Comparison of ENCODE assay signal across 8 cellular contexts in the genomic region with DNA sequence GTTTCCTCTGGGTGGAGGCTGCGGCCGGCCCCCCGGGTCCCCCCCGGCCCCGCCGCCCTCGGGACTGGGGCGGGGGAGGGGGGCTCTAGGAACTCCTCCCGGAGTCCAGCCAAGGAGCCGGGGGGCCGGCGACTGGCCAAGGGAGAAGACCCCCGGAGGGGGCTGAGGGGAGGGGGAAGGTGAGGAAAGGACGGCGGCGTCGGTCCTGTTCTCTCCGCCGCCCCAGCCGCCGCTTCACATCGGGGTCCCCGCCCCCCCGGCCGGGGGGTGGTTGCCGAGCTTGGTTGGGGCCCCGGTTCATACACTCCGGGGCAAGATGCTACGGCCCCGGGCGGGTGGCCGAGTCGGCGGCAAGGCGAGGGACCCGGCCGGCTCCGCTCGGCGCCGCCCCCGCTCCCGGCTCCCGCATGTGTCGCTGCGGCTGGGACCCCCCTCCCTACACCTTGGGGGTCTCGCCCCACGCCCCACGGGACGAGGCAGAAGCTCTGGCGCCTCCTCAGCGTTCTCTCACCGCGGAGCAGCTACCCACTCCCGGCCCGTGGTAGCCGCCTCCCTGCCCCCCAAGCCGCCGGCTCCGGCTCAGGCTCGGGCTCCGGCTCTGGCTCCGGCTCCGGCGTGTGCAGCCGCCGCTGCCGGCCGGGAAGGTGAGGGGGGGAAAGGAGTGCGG. TPM values are rescaled to one million over a fixed set of nuclear protein-coding genes. Genes with fewer than 3 reads are reported as not detected.
DNase-seq lines count a peak whose midpoint lies in the region; ATAC-seq and TF ChIP-seq lines count a peak whose summit lies in the region.

No MANE protein-coding gene starts in this region.

- H3K36me3 Mint-ChIP-seq in activated naive CD8-positive, alpha-beta T cell treated with anti-CD3 and anti-CD28 coated beads for 36 hours: peaks cover 29% of the 10 kb centered on the region

- H3K27ac ChIP-seq in DOHH2 (ENCODE audit: low read depth, low read length): peak overlapping the region; percentile 53
- peak overlapping the region; percentile 96 for H3K27ac ChIP-seq in KMS-11

- peak; percentile 9 for ATAC-seq in GM21619 (IDR thresholded peaks at IDR 0.05; ENCODE audit: unreplicated experiment)

- DNase-seq in activated naive CD8-positive, alpha-beta T cell treated with anti-CD3 and anti-CD28 coated beads for 36 hours: peak; percentile 29
- DNase-seq in stimulated activated CD8-positive, alpha-beta memory T cell treated with anti-CD3 and anti-CD28 coated beads, Interleukin-12 subunit alpha, Interleukin-12 subunit beta, amount 100 ng/mL, for 4 hours (ENCODE audit: low read depth): peak; percentile 24
- DNase-seq in DMS153 (lab: John Stamatoyannopoulos, UW) (no peak), SIG-M5 treated with dmso at 0.1 percent for 504 hours (lab: John Stamatoyannopoulos, UW; ENCODE audit: unreplicated experiment) (no peak)

- H3K27ac Mint-ChIP-seq in activated naive CD8-positive, alpha-beta T cell treated with anti-CD3 and anti-CD28 coated beads for 36 hours: peak overlapping the region; percentile 99

- no peaks in the 10 kb centered on the region for H3K9me2 ChIP-seq in DOHH2 (replicated peaks; ENCODE audit: control insufficient read depth, low read length)

- peak overlapping the region; percentile 35; the same call in 1 of the 2 replicates for H2AFZ ChIP-seq in KMS-11 (ENCODE audit: low read depth)

- H3K27me3 Mint-ChIP-seq in activated naive CD8-positive, alpha-beta T cell treated with anti-CD3 and anti-CD28 coated beads for 36 hours: no peaks in the 10 kb centered on the region

- peaks cover 93% of the 10 kb centered on the region for H3K79me2 ChIP-seq in DOHH2 (ENCODE audit: control insufficient read depth, low read length)
- H3K79me2 ChIP-seq in KMS-11 (ENCODE audit: insufficient read depth, low read depth): peaks cover 91% of the 10 kb centered on the region

- H3K9ac ChIP-seq in KMS-11: peak overlapping the region; percentile 94

- peak overlapping the region; percentile 98 for H3K4me3 Mint-ChIP-seq in activated naive CD8-positive, alpha-beta T cell treated with anti-CD3 and anti-CD28 coated beads for 36 hours

- H3F3A ChIP-seq in DOHH2 (ENCODE audit: control insufficient read depth, insufficient read depth): 0 out of 2 replicates have a peak, but pooled peaks cover 4% of the 10 kb centered on the region

- H3K36me3 ChIP-seq in DOHH2 (ENCODE audit: control insufficient read depth, low read length) (peaks cover 53% of the 10 kb centered on the region), KMS-11 (ENCODE audit: insufficient read depth) (no peaks in the 10 kb centered on the region)

- H3K9me3 Mint-ChIP-seq in activated naive CD8-positive, alpha-beta T cell treated with anti-CD3 and anti-CD28 coated beads for 36 hours: no peaks in the 10 kb centered on the region

- H4K20me1 ChIP-seq in DOHH2 (ENCODE audit: control insufficient read depth, insufficient read depth, low read depth, low read length): peaks cover 21% of the 10 kb centered on the region
- H4K20me1 ChIP-seq in KMS-11 (ENCODE audit: insufficient read depth): peaks cover 9% of the 10 kb centered on the region; the same call in 1 of the 2 replicates

- H3K4me3 ChIP-seq in DOHH2 (ENCODE audit: low read length) (peak overlapping the region; percentile 82), KMS-11 (IDR thresholded peaks at IDR 0.05; ENCODE audit: insufficient read depth, low read depth, low read length) (no peak overlapping the region), iPS-11a (ENCODE audit: low read depth, low read length) (peak overlapping the region; percentile 80)

- H3K9me3 ChIP-seq in DOHH2 (ENCODE audit: control insufficient read depth, insufficient read depth, low read length): peaks cover 15% of the 10 kb centered on the region; the same call in 1 of the 2 replicates

- peaks cover 54% of the 10 kb centered on the region for H3K4me1 Mint-ChIP-seq in activated naive CD8-positive, alpha-beta T cell treated with anti-CD3 and anti-CD28 coated beads for 36 hours

- TF ChIP-seq CTCF in DOHH2 (IDR thresholded peaks at IDR 0.05; ENCODE audit: low read depth, low read length, poor library complexity, severe bottlenecking): no peak
- TF ChIP-seq CTCF in KMS-11 (conservative IDR thresholded peaks at IDR 0.05; ENCODE audit: low read depth, low read length): no peak

- peaks cover 57% of the 10 kb centered on the region for H3K4me1 ChIP-seq in DOHH2 (ENCODE audit: control insufficient read depth, low read length)
- H3K4me1 ChIP-seq in KMS-11 (ENCODE audit: low read depth, poor library complexity, severe bottlenecking): peaks cover 59% of the 10 kb centered on the region

- no peaks in the 10 kb centered on the region for H3K27me3 ChIP-seq in DOHH2 (ENCODE audit: control insufficient read depth, low read length)
- no peaks in the 10 kb centered on the region for H3K27me3 ChIP-seq in KMS-11 (ENCODE audit: insufficient read depth, low read depth)

- H3K4me2 ChIP-seq in DOHH2 (ENCODE audit: low read length) (peak overlapping the region; percentile 92), KMS-11 (peak overlapping the region; percentile 83; the same call in 1 of the 2 replicates)

RNA-seq across cellular contexts. Expression of gene FBXW7, which starts 0.5 kb away (rescaled TPM):
- total RNA-seq in activated naive CD8-positive, alpha-beta T cell treated with anti-CD3 and anti-CD28 coated beads for 36 hours: 10 to 100 TPM; 26.2 to 26.9 TPM

Comparison
In these comparisons a context has a peak if more than half of its experiments do, and no peak if none do; other contexts are left out.
1. DNase-seq: peak in activated naive CD8-positive, alpha-beta T cell treated with anti-CD3 and anti-CD28 coated beads for 36 hours (single experiment) and stimulated activated CD8-positive, alpha-beta memory T cell treated with anti-CD3 and anti-CD28 coated beads, Interleukin-12 subunit alpha, Interleukin-12 subunit beta, amount 100 ng/mL, for 4 hours (single experiment); none in DMS153 (single experiment) and SIG-M5 treated with dmso at 0.1 percent for 504 hours (single experiment).